In the genomic region with DNA sequence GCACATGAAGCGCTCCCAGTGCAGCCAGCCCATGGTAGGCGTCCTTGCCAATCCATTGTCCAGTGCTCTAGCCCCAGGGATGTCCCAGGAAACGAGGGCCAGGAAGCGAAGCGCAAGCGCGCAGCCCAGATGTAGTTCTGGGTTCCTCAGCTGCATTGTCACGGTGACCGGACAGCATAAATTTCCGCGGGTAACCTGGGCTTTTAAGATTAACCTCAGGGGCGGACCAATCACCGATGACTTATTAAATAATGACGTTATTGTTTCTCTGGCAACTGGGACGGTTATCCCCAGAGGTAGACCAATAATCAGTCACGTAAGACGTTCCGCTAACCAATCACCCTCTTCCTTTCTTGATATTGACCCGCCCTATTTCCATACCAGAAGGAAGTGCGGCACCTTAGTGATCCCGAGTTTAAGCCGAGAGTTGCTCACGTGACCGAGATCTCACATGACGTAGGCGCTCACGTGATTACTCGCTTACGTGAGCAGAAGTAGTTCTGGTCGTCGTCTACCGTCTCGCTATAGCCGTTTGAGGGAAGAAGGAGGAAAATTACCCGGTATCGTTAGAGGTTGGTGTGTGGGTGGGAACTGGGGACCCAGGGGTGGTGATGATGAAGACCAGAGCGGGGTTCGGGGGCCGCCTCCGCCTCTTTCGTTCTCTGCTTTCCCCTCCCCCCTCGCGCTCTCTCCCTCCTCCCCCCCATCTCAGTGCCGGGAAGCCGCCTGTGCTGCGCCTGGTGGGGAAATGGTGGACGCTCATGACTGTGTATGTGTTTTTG, we compare ENCODE assay signal across 8 cellular contexts. TPM values are rescaled to one million over a fixed set of nuclear protein-coding genes. Genes with fewer than 3 reads are reported as not detected.
DNase-seq lines count a peak whose midpoint lies in the region; ATAC-seq and TF ChIP-seq lines count a peak whose summit lies in the region.

GLA (minus strand) TSS at position 178 of the 782 bp plus-strand sequence; CDS start at position 156, 22 bp downstream.
HNRNPH2 (plus strand) TSS at position 475 of the 782 bp plus-strand sequence. CDS start 3,767 bp downstream, outside the sequence.

- ATAC-seq in GM19324 (IDR thresholded peaks at IDR 0.05; ENCODE audit: low FRiP score, unreplicated experiment) (peak; percentile 97), HG03469 (IDR thresholded peaks at IDR 0.05; ENCODE audit: unreplicated experiment) (peak; percentile 95)

- H3K4me3 Mint-ChIP-seq in activated CD4-positive, alpha-beta T cell treated with anti-CD3 and anti-CD28 coated beads, Interleukin-2, amount 10 ng/mL, durations not matched to agents 24 days and 14 days = peak within 1 kb of the TSS; percentile 100

- peaks cover 2% of the 10 kb centered on the region for H3K27me3 Mint-ChIP-seq in activated CD4-positive, alpha-beta T cell treated with anti-CD3 and anti-CD28 coated beads, Interleukin-2, amount 10 ng/mL, durations not matched to agents 24 days and 14 days

- H3K4me1 ChIP-seq in BE2C = no peaks in the 10 kb centered on the region
- no peaks in the 10 kb centered on the region for H3K4me1 ChIP-seq in colonic mucosa

- peak within 1 kb of the TSS; percentile 83 for H3K27ac ChIP-seq in colonic mucosa
- peak within 1 kb of the TSS; percentile 96 for H3K27ac ChIP-seq in layer of hippocampus (ENCODE audit: low read depth, low read length)

- peaks cover 19% of the 10 kb centered on the region for H3K4me1 Mint-ChIP-seq in activated CD4-positive, alpha-beta T cell treated with anti-CD3 and anti-CD28 coated beads, Interleukin-2, amount 10 ng/mL, durations not matched to agents 24 days and 14 days

- peaks cover 26% of the 10 kb centered on the region for H3K36me3 Mint-ChIP-seq in activated CD4-positive, alpha-beta T cell treated with anti-CD3 and anti-CD28 coated beads, Interleukin-2, amount 10 ng/mL, durations not matched to agents 24 days and 14 days (ENCODE audit: low read depth)

- DNase-seq in BE2C (peak; percentile 85), NCI-H526 treated with DMSO at 0.1 percent for 48 hours (lab: John Stamatoyannopoulos, UW) (peak; percentile 97), colonic mucosa (peak; percentile 89)
- peak; percentile 96 for DNase-seq in activated CD4-positive, alpha-beta T cell treated with anti-CD3 and anti-CD28 coated beads, Interleukin-2, amount 10 ng/mL, durations not matched to agents 24 days and 14 days
- DNase-seq in stimulated activated CD4-positive, alpha-beta T cell treated with anti-CD3 and anti-CD28 coated beads, Interleukin-1b, Interleukin-23, amount 100 ng/mL, for 4 hours (ENCODE audit: low read depth in 2 of 2) = peak; percentile 66 to 74

- H3K36me3 ChIP-seq in BE2C = no peaks in the 10 kb centered on the region
- H3K36me3 ChIP-seq in colonic mucosa = no peaks in the 10 kb centered on the region

- no peaks in the 10 kb centered on the region for H3K9me3 Mint-ChIP-seq in activated CD4-positive, alpha-beta T cell treated with anti-CD3 and anti-CD28 coated beads, Interleukin-2, amount 10 ng/mL, durations not matched to agents 24 days and 14 days

- TF ChIP-seq CTCF in BE2C (IDR thresholded peaks at IDR 0.05; ENCODE audit: low read depth, low read length) (no peak), colonic mucosa (IDR thresholded peaks at IDR 0.05) (no peak)

- H3K9ac ChIP-seq in colonic mucosa (ENCODE audit: low read depth in 2 of 2, low read length in 2 of 2) = peak within 1 kb of the TSS; percentile 70 to 92

- H3K4me3 ChIP-seq in BE2C (ENCODE audit: low read depth, low read length) = peak within 1 kb of the TSS; percentile 87
- H3K4me3 ChIP-seq in colonic mucosa = peak within 1 kb of the TSS; percentile 57

- peak within 1 kb of the TSS; percentile 98 for H3K27ac Mint-ChIP-seq in activated CD4-positive, alpha-beta T cell treated with anti-CD3 and anti-CD28 coated beads, Interleukin-2, amount 10 ng/mL, durations not matched to agents 24 days and 14 days

- intact Hi-C loops in activated CD4-positive, alpha-beta T cell treated with anti-CD3 and anti-CD28 coated beads, Interleukin-2, amount 10 ng/mL, durations not matched to agents 24 days and 14 days (cut with micrococcal nuclease) = loop anchor here (1.0 to 5.0 kb wide), 4 partner anchors 18 to 576 kb away; partner anchors contain the start of genes CENPI and TIMM8A
- intact Hi-C loops in colonic mucosa (cut with DNase I) = no loop called here

- no peaks in the 10 kb centered on the region for H3K27me3 ChIP-seq in BE2C
- H3K27me3 ChIP-seq in colonic mucosa = no peaks in the 10 kb centered on the region
- no peaks in the 10 kb centered on the region for H3K27me3 ChIP-seq in layer of hippocampus (ENCODE audit: control insufficient read depth, insufficient read depth, low read length)

- no peaks in the 10 kb centered on the region for H3K9me3 ChIP-seq in BE2C
- H3K9me3 ChIP-seq in colonic mucosa = no peaks in the 10 kb centered on the region

RNA-seq across cellular contexts. Expression of gene GLA, which starts in this region (rescaled TPM):
- 16.4 TPM for polyA plus RNA-seq in BE2C (2012; ENCODE audit: insufficient read depth, insufficient read length, low read depth)
- total RNA-seq in activated CD4-positive, alpha-beta T cell treated with anti-CD3 and anti-CD28 coated beads, Interleukin-2, amount 10 ng/mL, durations not matched to agents 24 days and 14 days = 66.6 and 70.7 TPM in 2 replicates
- 10 to 100 TPM; 29.9 to 33.9 TPM for total RNA-seq in colonic mucosa

RNA-seq across cellular contexts. Expression of gene HNRNPH2, which starts in this region (rescaled TPM):
- polyA plus RNA-seq in BE2C (2012; ENCODE audit: insufficient read depth, insufficient read length, low read depth) = 81.1 TPM
- 19.9 and 21.5 TPM in 2 replicates for total RNA-seq in activated CD4-positive, alpha-beta T cell treated with anti-CD3 and anti-CD28 coated beads, Interleukin-2, amount 10 ng/mL, durations not matched to agents 24 days and 14 days
- total RNA-seq in colonic mucosa = 10 to 100 TPM; 61.7 to 72.1 TPM

Comparison
In these comparisons a context has a peak if more than half of its experiments do, and no peak if none do; other contexts are left out.
1. Peak in every context shown above with its lines: DNase-seq, ATAC-seq, H3K4me3 ChIP-seq and H3K27ac ChIP-seq.